8 cellular contexts compared by ENCODE assay signal in genomic region chr3:185498503-185499396, GRCh38. TPM values are rescaled to one million over a fixed set of nuclear protein-coding genes. Genes with fewer than 3 reads are reported as not detected.
A peak's percentile ranks its signal among the peaks of the same experiment; 100 is the strongest.
DNase-seq lines count a peak whose midpoint lies in the region; ATAC-seq and TF ChIP-seq lines count a peak whose summit lies in the region.

Gene TMEM41A (minus strand): TSS chr3:185499035. CDS start chr3:185498961, 74 bp downstream.

- TF ChIP-seq CTCF in GM23338 (conservative IDR thresholded peaks at IDR 0.05; ENCODE audit: low read depth in 2 of 2) (peak; percentile 10 to 40; a peak in 1 of 4 replicates), fibroblast of lung (conservative IDR thresholded peaks at IDR 0.05 in 1 of 2, IDR thresholded peaks at IDR 0.05 in 1 of 2; ENCODE audit: low read depth in 1 of 2, low read length in 2 of 2) (no peak)

- DNase-seq in EH (ENCODE audit: low read depth), result peak; percentile 89
- peak; percentile 96 for DNase-seq in GM23338 (ENCODE audit: low spot score)
- DNase-seq in Kasumi-1 (lab: John Stamatoyannopoulos, UW), result peak; percentile 88 to 91
- DNase-seq in RPMI8226, result peak; percentile 96
- DNase-seq in activated T-helper 1 cell treated with anti-CD3 and anti-CD28 coated beads, Interleukin-2, amount 50 U/mL, for 16 hours (ENCODE audit: low read depth in 1 of 2, low spot score in 1 of 2), result peak; percentile 79 to 82
- peak; percentile 86 to 88 for DNase-seq in fibroblast of lung (ENCODE audit: low read depth in 2 of 2)
- peak; percentile 80 to 94 (median 88) for DNase-seq in naive thymus-derived CD4-positive, alpha-beta T cell

- H3K36me3 Mint-ChIP-seq in GM23338 (ENCODE audit: low read depth), result peaks cover 21% of the 10 kb centered on the region
- peaks cover 0 to 22% (median 10%) of the 10 kb centered on the region in 5 donors for H3K36me3 Mint-ChIP-seq in naive thymus-derived CD4-positive, alpha-beta T cell
- H3K36me3 Mint-ChIP-seq in stimulated activated memory B cell treated with anti-CD40 and anti-IgM and Interleukin-4, amounts not matched to agents 10 μg/mL and 1 μg/mL and 100 μg/mL, for 72 hours, result peaks cover 21% of the 10 kb centered on the region

- CTCF ChIA-PET in naive thymus-derived CD4-positive, alpha-beta T cell (lab: Charles Lee), result no interaction called here

- peaks cover 11% of the 10 kb centered on the region; the same call in 1 of the 2 replicates for H3F3A ChIP-seq in GM23338 (replicated peaks; ENCODE audit: low read depth)

- H4K20me1 ChIP-seq in GM23338 (replicated peaks; ENCODE audit: insufficient read depth) (peaks cover 4% of the 10 kb centered on the region), fibroblast of lung (ENCODE audit: control insufficient read depth, extremely low read depth, insufficient read depth, low read length) (no peaks in the 10 kb centered on the region)

- no peaks in the 10 kb centered on the region for H3K27me3 ChIP-seq in GM23338 (ENCODE audit: insufficient read depth)
- H3K27me3 ChIP-seq in fibroblast of lung (ENCODE audit: control insufficient read depth, insufficient read depth, low read length), result no peaks in the 10 kb centered on the region
- no peaks in the 10 kb centered on the region for H3K27me3 ChIP-seq in naive thymus-derived CD4-positive, alpha-beta T cell (ENCODE audit: control insufficient read depth in 2 of 2, insufficient read depth in 2 of 2, low read length in 2 of 2)

- H2AFZ ChIP-seq in GM23338 (peak within 1 kb of the TSS; percentile 99), fibroblast of lung (ENCODE audit: low read length) (peak within 1 kb of the TSS; percentile 87)

- no peaks in the 10 kb centered on the region for H3K9me3 Mint-ChIP-seq in GM23338
- no peaks in the 10 kb centered on the region for H3K9me3 Mint-ChIP-seq in naive thymus-derived CD4-positive, alpha-beta T cell
- H3K9me3 Mint-ChIP-seq in stimulated activated memory B cell treated with anti-CD40 and anti-IgM and Interleukin-4, amounts not matched to agents 10 μg/mL and 1 μg/mL and 100 μg/mL, for 72 hours, result no peaks in the 10 kb centered on the region

- H3K36me3 ChIP-seq in GM23338 (ENCODE audit: insufficient read depth) (peaks cover 8% of the 10 kb centered on the region; the same call in 1 of the 2 replicates), fibroblast of lung (ENCODE audit: control insufficient read depth, insufficient read depth, low read length) (peaks cover 6% of the 10 kb centered on the region)
- H3K36me3 ChIP-seq in naive thymus-derived CD4-positive, alpha-beta T cell (ENCODE audit: control insufficient read depth in 2 of 3, insufficient read depth in 3 of 3, low read length in 3 of 3), result peaks cover 0 to 36% (median 5%) of the 10 kb centered on the region in 3 experiments

- H3K4me3 Mint-ChIP-seq in GM23338, result peak within 1 kb of the TSS; percentile 87
- H3K4me3 Mint-ChIP-seq in naive thymus-derived CD4-positive, alpha-beta T cell, result peak within 1 kb of the TSS; percentile 87 to 98 (median 96)
- peak within 1 kb of the TSS; percentile 97 for H3K4me3 Mint-ChIP-seq in stimulated activated memory B cell treated with anti-CD40 and anti-IgM and Interleukin-4, amounts not matched to agents 10 μg/mL and 1 μg/mL and 100 μg/mL, for 72 hours

- no peaks in the 10 kb centered on the region for H3K9me3 ChIP-seq in fibroblast of lung (ENCODE audit: control insufficient read depth, insufficient read depth, low read depth, low read length)
- H3K9me3 ChIP-seq in naive thymus-derived CD4-positive, alpha-beta T cell (ENCODE audit: control insufficient read depth in 2 of 3, low read length in 3 of 3), result no peaks in the 10 kb centered on the region

- H3K4me2 ChIP-seq in GM23338 (peak within 1 kb of the TSS; percentile 98), fibroblast of lung (ENCODE audit: extremely low read depth, insufficient read depth, low read length) (peak within 1 kb of the TSS; percentile 95)

- peak within 1 kb of the TSS; percentile 82 for H3K9ac ChIP-seq in fibroblast of lung (ENCODE audit: insufficient read depth, low read length)

- H3K27me3 Mint-ChIP-seq in GM23338 (ENCODE audit: insufficient read depth, low read depth, poor library complexity), result peaks cover 16% of the 10 kb centered on the region
- H3K27me3 Mint-ChIP-seq in naive thymus-derived CD4-positive, alpha-beta T cell, result peaks cover 0 to 10% (median 0%) of the 10 kb centered on the region in 5 donors
- no peaks in the 10 kb centered on the region for H3K27me3 Mint-ChIP-seq in stimulated activated memory B cell treated with anti-CD40 and anti-IgM and Interleukin-4, amounts not matched to agents 10 μg/mL and 1 μg/mL and 100 μg/mL, for 72 hours

- no peaks in the 10 kb centered on the region for H3K9me2 ChIP-seq in GM23338 (ENCODE audit: insufficient read depth)

- H3K27ac Mint-ChIP-seq in GM23338, result 0 out of 2 replicates have a peak within 1 kb of the TSS, but pooled peaks have one; percentile 62
- peak within 1 kb of the TSS; percentile 87 to 95 (median 90) for H3K27ac Mint-ChIP-seq in naive thymus-derived CD4-positive, alpha-beta T cell
- H3K27ac Mint-ChIP-seq in stimulated activated memory B cell treated with anti-CD40 and anti-IgM and Interleukin-4, amounts not matched to agents 10 μg/mL and 1 μg/mL and 100 μg/mL, for 72 hours, result peak within 1 kb of the TSS; percentile 93

- H3K27ac ChIP-seq in GM23338 (ENCODE audit: low read depth) (peak within 1 kb of the TSS; percentile 95), fibroblast of lung (ENCODE audit: insufficient read depth, low read length) (peak within 1 kb of the TSS; percentile 62)
- H3K27ac ChIP-seq in naive thymus-derived CD4-positive, alpha-beta T cell (ENCODE audit: low read depth, low read length), result peak within 1 kb of the TSS; percentile 76

- H3K79me2 ChIP-seq in GM23338 (replicated peaks; ENCODE audit: insufficient read depth) (peaks cover 14% of the 10 kb centered on the region), fibroblast of lung (ENCODE audit: control insufficient read depth, insufficient read depth, low read length) (peaks cover 9% of the 10 kb centered on the region)

- POLR2A ChIA-PET in naive thymus-derived CD4-positive, alpha-beta T cell (lab: Charles Lee), result interaction anchor here (1.0 kb wide), 1 partner anchor 1071 kb away, joined by 3 read pairs; no protein-coding TSS in a partner anchor

- H3K4me1 ChIP-seq in GM23338 (ENCODE audit: insufficient read depth), result peaks cover 7% of the 10 kb centered on the region; the same call in 1 of the 2 replicates
- H3K4me1 ChIP-seq in fibroblast of lung (ENCODE audit: control insufficient read depth, extremely low read depth, insufficient read depth, low read length), result peaks cover 6% of the 10 kb centered on the region
- peaks cover 17 to 24% of the 10 kb centered on the region in 2 donors for H3K4me1 ChIP-seq in naive thymus-derived CD4-positive, alpha-beta T cell (ENCODE audit: control insufficient read depth in 2 of 2, insufficient read depth in 2 of 2, low read length in 2 of 2)

- H3K4me1 Mint-ChIP-seq in GM23338, result peaks cover 9% of the 10 kb centered on the region; the same call in 2 of the 3 replicates
- peaks cover 6 to 40% (median 29%) of the 10 kb centered on the region in 7 donors for H3K4me1 Mint-ChIP-seq in naive thymus-derived CD4-positive, alpha-beta T cell
- H3K4me1 Mint-ChIP-seq in stimulated activated memory B cell treated with anti-CD40 and anti-IgM and Interleukin-4, amounts not matched to agents 10 μg/mL and 1 μg/mL and 100 μg/mL, for 72 hours, result peaks cover 17% of the 10 kb centered on the region

- H3K4me3 ChIP-seq in GM23338, result peak within 1 kb of the TSS; percentile 99
- peak within 1 kb of the TSS; percentile 76 to 96 (median 86) for H3K4me3 ChIP-seq in fibroblast of lung (replicated peaks in 1 of 4; ENCODE audit: control extremely low read depth in 1 of 4, insufficient read depth in 1 of 4, low read depth in 3 of 4, low read length in 4 of 4)
- H3K4me3 ChIP-seq in naive thymus-derived CD4-positive, alpha-beta T cell (ENCODE audit: low read length), result peak within 1 kb of the TSS; percentile 93

- intact Hi-C loops in naive thymus-derived CD4-positive, alpha-beta T cell (cut with micrococcal nuclease), result loop anchor here (1.0 to 10.0 kb wide), 11 partner anchors 61 to 1626 kb away; partner anchors contain the start of genes SENP2 (in 2 of the 2), CLCN2 (in 1 of the 2), DNAJB11 (in 1 of the 2) and MAP3K13 (in 1 of the 2)

- ATAC-seq in GM23338, result peak; percentile 95
- peak; percentile 99 for ATAC-seq in naive thymus-derived CD4-positive, alpha-beta T cell
- ATAC-seq in stimulated activated memory B cell treated with anti-CD40 and anti-IgM and Interleukin-4, amounts not matched to agents 10 μg/mL and 1 μg/mL and 100 μg/mL, for 72 hours, result peak; percentile 99

TF ChIP-seq in GM23338, 12 proteins besides CTCF, POLR2A, EP300 and RAD21 (continues in another document):
- TF ChIP-seq POLR2AphosphoS5 (IDR thresholded peaks at IDR 0.05; ENCODE audit: low read depth), result peak; percentile 85

RNA-seq across cellular contexts. Expression of gene TMEM41A, which starts in this region (rescaled TPM):
- total RNA-seq in GM23338 (2014; rRNA removed; shearing (Covaris generic)), result 12.4 and 13.7 TPM in 2 replicates
- polyA plus RNA-seq in GM23338 (2016; fragmentation: Nextera tagmentation; extraction: Ambion mirVana) (15.9 and 16.1 TPM in 2 replicates), fibroblast of lung (16.9 and 18.2 TPM in 2 replicates)
- total RNA-seq in fibroblast of lung, result 6.9 and 8.3 TPM in 2 replicates
- polyA plus RNA-seq in fibroblast of lung (2012), result 9.7 and 10.4 TPM in 2 replicates
- polyA minus RNA-seq in fibroblast of lung (ENCODE audit: low replicate concordance), result 4.4 and 6.0 TPM in 2 replicates
- 10 to 100 TPM; 23.7 to 30.5 (median 29.1) TPM for total RNA-seq in naive thymus-derived CD4-positive, alpha-beta T cell
- polyA plus RNA-seq in naive thymus-derived CD4-positive, alpha-beta T cell, result 10 to 100 TPM; 20.4 to 29.3 TPM

Comparison
In these comparisons a context has a peak if more than half of its experiments do, and no peak if none do; other contexts are left out.
1. Peak in every context shown above with its lines: DNase-seq, ATAC-seq, H3K4me3 ChIP-seq and H3K27ac ChIP-seq.
2. CTCF ChIP-seq: peak in GM23338 (2 of 2); none in fibroblast of lung (0 of 2).